Comparison of ENCODE assay signal across 1 cellular context in the genomic region with DNA sequence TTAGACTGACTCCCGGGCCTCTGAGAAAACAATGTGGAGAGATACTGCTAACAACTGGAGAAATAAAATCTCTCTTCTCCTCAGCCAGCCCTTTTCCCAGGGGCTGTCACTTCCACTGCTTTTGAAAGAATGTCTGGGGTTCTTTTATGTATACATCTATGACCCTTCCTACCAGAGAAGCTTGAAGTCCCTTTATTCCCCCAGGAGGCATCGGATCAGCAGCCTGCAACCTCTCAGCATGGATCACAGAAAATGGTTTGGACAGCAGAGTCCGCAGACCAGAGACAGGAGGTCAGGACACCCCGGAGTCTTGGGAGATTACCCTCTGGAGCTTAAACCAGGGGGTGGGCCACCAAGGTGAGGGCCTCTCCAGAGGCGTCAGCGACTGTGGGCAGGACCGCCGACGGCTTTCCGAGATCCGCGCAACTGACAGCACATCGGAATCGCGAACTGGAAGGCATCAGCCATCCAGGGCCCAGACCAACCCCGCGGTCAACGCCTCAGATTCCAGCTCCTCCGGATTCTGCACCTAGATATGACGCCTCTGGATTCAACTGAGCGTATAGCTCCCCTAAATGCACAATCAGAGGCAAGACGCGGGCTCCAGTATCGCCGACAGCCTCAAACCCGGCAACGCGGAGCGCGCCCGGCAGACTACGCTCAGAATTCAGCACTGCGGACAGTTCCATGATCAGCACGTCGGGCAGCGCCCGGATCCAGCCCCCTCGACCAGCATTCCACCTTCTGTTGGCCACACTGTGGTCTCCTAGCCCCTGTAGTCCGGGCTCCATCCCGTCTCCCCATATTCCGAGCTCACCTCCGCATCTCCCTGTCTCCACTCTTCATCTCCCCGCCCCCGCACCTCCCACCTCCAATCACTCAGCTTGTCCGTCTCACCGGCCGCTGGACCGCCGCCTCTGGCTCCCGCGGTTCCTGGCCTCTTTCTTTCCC.
TF ChIP-seq lines count a peak whose summit lies in the region.

No MANE protein-coding gene starts in this region.

TF ChIP-seq in GM23338, 12 proteins besides CTCF, POLR2A, EP300 and RAD21 (continued from another document):
- TF ChIP-seq, protein P1, sequence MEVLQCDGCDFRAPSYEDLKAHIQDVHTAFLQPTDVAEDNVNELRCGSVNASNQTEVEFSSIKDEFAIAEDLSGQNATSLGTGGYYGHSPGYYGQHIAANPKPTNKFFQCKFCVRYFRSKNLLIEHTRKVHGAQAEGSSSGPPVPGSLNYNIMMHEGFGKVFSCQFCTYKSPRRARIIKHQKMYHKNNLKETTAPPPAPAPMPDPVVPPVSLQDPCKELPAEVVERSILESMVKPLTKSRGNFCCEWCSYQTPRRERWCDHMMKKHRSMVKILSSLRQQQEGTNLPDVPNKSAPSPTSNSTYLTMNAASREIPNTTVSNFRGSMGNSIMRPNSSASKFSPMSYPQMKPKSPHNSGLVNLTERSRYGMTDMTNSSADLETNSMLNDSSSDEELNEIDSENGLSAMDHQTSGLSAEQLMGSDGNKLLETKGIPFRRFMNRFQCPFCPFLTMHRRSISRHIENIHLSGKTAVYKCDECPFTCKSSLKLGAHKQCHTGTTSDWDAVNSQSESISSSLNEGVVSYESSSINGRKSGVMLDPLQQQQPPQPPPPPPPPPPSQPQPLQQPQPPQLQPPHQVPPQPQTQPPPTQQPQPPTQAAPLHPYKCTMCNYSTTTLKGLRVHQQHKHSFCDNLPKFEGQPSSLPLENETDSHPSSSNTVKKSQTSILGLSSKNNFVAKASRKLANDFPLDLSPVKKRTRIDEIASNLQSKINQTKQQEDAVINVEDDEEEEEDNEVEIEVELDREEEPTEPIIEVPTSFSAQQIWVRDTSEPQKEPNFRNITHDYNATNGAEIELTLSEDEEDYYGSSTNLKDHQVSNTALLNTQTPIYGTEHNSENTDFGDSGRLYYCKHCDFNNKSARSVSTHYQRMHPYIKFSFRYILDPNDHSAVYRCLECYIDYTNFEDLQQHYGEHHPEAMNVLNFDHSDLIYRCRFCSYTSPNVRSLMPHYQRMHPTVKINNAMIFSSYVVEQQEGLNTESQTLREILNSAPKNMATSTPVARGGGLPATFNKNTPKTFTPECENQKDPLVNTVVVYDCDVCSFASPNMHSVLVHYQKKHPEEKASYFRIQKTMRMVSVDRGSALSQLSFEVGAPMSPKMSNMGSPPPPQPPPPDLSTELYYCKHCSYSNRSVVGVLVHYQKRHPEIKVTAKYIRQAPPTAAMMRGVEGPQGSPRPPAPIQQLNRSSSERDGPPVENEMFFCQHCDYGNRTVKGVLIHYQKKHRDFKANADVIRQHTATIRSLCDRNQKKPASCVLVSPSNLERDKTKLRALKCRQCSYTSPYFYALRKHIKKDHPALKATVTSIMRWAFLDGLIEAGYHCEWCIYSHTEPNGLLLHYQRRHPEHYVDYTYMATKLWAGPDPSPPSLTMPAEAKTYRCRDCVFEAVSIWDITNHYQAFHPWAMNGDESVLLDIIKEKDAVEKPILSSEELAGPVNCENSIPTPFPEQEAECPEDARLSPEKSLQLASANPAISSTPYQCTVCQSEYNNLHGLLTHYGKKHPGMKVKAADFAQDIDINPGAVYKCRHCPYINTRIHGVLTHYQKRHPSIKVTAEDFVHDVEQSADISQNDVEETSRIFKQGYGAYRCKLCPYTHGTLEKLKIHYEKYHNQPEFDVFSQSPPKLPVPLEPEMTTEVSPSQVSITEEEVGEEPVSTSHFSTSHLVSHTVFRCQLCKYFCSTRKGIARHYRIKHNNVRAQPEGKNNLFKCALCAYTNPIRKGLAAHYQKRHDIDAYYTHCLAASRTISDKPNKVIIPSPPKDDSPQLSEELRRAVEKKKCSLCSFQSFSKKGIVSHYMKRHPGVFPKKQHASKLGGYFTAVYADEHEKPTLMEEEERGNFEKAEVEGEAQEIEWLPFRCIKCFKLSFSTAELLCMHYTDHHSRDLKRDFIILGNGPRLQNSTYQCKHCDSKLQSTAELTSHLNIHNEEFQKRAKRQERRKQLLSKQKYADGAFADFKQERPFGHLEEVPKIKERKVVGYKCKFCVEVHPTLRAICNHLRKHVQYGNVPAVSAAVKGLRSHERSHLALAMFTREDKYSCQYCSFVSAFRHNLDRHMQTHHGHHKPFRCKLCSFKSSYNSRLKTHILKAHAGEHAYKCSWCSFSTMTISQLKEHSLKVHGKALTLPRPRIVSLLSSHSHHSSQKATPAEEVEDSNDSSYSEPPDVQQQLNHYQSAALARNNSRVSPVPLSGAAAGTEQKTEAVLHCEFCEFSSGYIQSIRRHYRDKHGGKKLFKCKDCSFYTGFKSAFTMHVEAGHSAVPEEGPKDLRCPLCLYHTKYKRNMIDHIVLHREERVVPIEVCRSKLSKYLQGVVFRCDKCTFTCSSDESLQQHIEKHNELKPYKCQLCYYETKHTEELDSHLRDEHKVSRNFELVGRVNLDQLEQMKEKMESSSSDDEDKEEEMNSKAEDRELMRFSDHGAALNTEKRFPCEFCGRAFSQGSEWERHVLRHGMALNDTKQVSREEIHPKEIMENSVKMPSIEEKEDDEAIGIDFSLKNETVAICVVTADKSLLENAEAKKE (CRISPR knock-in tag; IDR thresholded peaks at IDR 0.05): no peak
TF ChIP-seq in GM23338: peak in this region for 3.
